ENCODE assay signal across 11 cellular contexts in genomic region chr17:72590382-72590781, GRCh38.
DNase-seq lines count a peak whose midpoint lies in the region; ATAC-seq and TF ChIP-seq lines count a peak whose summit lies in the region.
"Had no signal": no experiment of that assay in that cellular context is flagged by ENCODE, and none has a peak within 500 bp of the region (broad histone marks: within the 10 kb centered on the region; RNA-seq: fewer than 3 reads in every experiment).

No MANE protein-coding gene starts in this region.

- no peak for TF ChIP-seq POLR2A in thyroid gland (IDR thresholded peaks at IDR 0.05)

- in situ Hi-C loops in brain microvascular endothelial cell (cut with HindIII; ENCODE audit: low pct_ligation_motif_present, low sequenced_read_pairs), result no loop called here

- CTCF ChIA-PET in HEK293 (lab: Yijun Ruan, JAX), result interaction anchor here (5.3 kb wide), 1 partner anchor 136 kb away, joined by 29 read pairs; no protein-coding TSS in a partner anchor

- H3K9me3 ChIP-seq in BE2C (no peaks in the 10 kb centered on the region), HEK293 (ENCODE audit: control insufficient read depth, insufficient read depth, low read depth, low read length) (no peaks in the 10 kb centered on the region), muscle layer of duodenum (ENCODE audit: control insufficient read depth in 1 of 2, low read length in 2 of 2) (no peaks in the 10 kb centered on the region), thyroid gland (no peaks in the 10 kb centered on the region)

- H3K27ac ChIP-seq in HEK293 (ENCODE audit: extremely low read depth, low read depth, low read length) (no peak overlapping the region), brain microvascular endothelial cell (peak overlapping the region; percentile 73), muscle layer of duodenum (ENCODE audit: low read length) (peak overlapping the region; percentile 39), thyroid gland (no peak overlapping the region)

- no peaks in the 10 kb centered on the region for H3K27me3 ChIP-seq in BE2C
- no peaks in the 10 kb centered on the region for H3K27me3 ChIP-seq in brain microvascular endothelial cell (replicated peaks)
- H3K27me3 ChIP-seq in muscle layer of duodenum (ENCODE audit: low read depth, low read length), result peaks cover 25% of the 10 kb centered on the region
- H3K27me3 ChIP-seq in thyroid gland, result peaks cover 9% of the 10 kb centered on the region

- no peak for ATAC-seq in HG03354 (IDR thresholded peaks at IDR 0.05; ENCODE audit: poor library complexity, severe bottlenecking, unreplicated experiment)
- ATAC-seq: GM12878; stimulated activated effector memory CD8-positive, alpha-beta T cell treated with anti-CD3 and anti-CD28 coated beads, Interleukin-12 subunit alpha, Interleukin-12 subunit beta, amount 100 ng/mL, for 72 hours had no signal

- 64 to 67% methylated on average over 3 of the region's 3 CpGs for WGBS in thyroid gland, 2 donors

- H3K36me3 ChIP-seq in BE2C (no peaks in the 10 kb centered on the region), HEK293 (ENCODE audit: control insufficient read depth in 2 of 2, insufficient read depth in 1 of 2, low read length in 2 of 2) (no peaks in the 10 kb centered on the region), brain microvascular endothelial cell (replicated peaks) (no peaks in the 10 kb centered on the region), muscle layer of duodenum (ENCODE audit: control insufficient read depth in 1 of 2, insufficient read depth in 2 of 2, low read length in 2 of 2) (no peaks in the 10 kb centered on the region), thyroid gland (no peaks in the 10 kb centered on the region)

- H3K4me1 ChIP-seq in BE2C (peaks cover 7% of the 10 kb centered on the region), HEK293 (ENCODE audit: control insufficient read depth, insufficient read depth, low read length) (peaks cover 8% of the 10 kb centered on the region; the same call in 1 of the 2 replicates), muscle layer of duodenum (ENCODE audit: control insufficient read depth in 1 of 2, insufficient read depth in 2 of 2, low read length in 2 of 2) (peaks cover 3 to 17% of the 10 kb centered on the region in 2 donors), thyroid gland (peaks cover 10 to 15% of the 10 kb centered on the region in 2 donors)

- TF ChIP-seq CTCF in BE2C (IDR thresholded peaks at IDR 0.05; ENCODE audit: low read depth, low read length) (no peak), HEK293 (tag by site-specific recombination; IDR thresholded peaks at IDR 0.05) (no peak), brain microvascular endothelial cell (IDR thresholded peaks at IDR 0.05; ENCODE audit: low read depth, low read length, missing control alignments) (no peak), thyroid gland (IDR thresholded peaks at IDR 0.05) (no peak)

- intact Hi-C loops in thyroid gland (cut with DNase I), result no loop called here

- POLR2A ChIA-PET in HEK293 (lab: Yijun Ruan, JAX), result interaction anchor here (2.4 to 3.0 kb wide), 2 partner anchors 11 to 126 kb away, joined by 11 to 41 read pairs; no protein-coding TSS in a partner anchor

- H3K4me3 ChIP-seq in BE2C (ENCODE audit: low read depth, low read length) (peak overlapping the region; percentile 94), HEK293 (ENCODE audit: low read depth, low read length) (peak overlapping the region; percentile 85), brain microvascular endothelial cell (ENCODE audit: low read depth, low read length) (peak overlapping the region; percentile 98), muscle layer of duodenum (ENCODE audit: low read depth in 1 of 2, low read length in 2 of 2) (peak overlapping the region in 1 of 2 donors; percentile 65), thyroid gland (replicated peaks in 1 of 3) (no peak overlapping the region)
- H3K4me3 ChIP-seq: GM12878 had no signal

- DNase-seq in BE2C (no peak), brain microvascular endothelial cell (peak; percentile 43), thyroid gland (no peak), SHP77 (lab: John Stamatoyannopoulos, UW) (no peak), NCI-H1694 treated with DMSO at 0.1 percent for 48 hours (lab: John Stamatoyannopoulos, UW) (no peak)
- DNase-seq: NCI-H1092 had no signal

TF ChIP-seq in HEK293, 187 proteins besides CTCF, POLR2A, EP300 and RAD21:
- TF ChIP-seq ZBTB20 (tag by site-specific recombination; IDR thresholded peaks at IDR 0.05), result 0 out of 2 replicates have a peak, but pooled peaks have one; percentile 16
- 0 out of 2 replicates have a peak, but pooled peaks have one; percentile 10 for TF ChIP-seq PRDM1 (tag by site-specific recombination; IDR thresholded peaks at IDR 0.05)
- TF ChIP-seq SCRT1 (tag by site-specific recombination; IDR thresholded peaks at IDR 0.05; ENCODE audit: borderline replicate concordance), result no peak
- peak; percentile 57; the same call in 1 of the 2 replicates for TF ChIP-seq PRDM6 (tag by site-specific recombination; IDR thresholded peaks at IDR 0.05)
- 0 out of 2 replicates have a peak, but pooled peaks have one; percentile 38 for TF ChIP-seq ZNF629 (tag by site-specific recombination; IDR thresholded peaks at IDR 0.05)
- TF ChIP-seq ZNF776 (tag by site-specific recombination; IDR thresholded peaks at IDR 0.05; ENCODE audit: borderline replicate concordance), result no peak
- 0 out of 2 replicates have a peak, but pooled peaks have one; percentile 26 for TF ChIP-seq ZEB2 (tag by site-specific recombination; IDR thresholded peaks at IDR 0.05)
- TF ChIP-seq ZNF600 (tag by site-specific recombination; IDR thresholded peaks at IDR 0.05), result peak; percentile 31; the same call in 1 of the 2 replicates
TF ChIP-seq in HEK293: peak in this region for 6.

Comparison
In these comparisons a context has a peak if more than half of its experiments do, and no peak if none do; other contexts are left out.
1. H3K4me3 ChIP-seq: peak in BE2C (single experiment), HEK293 (single experiment) and brain microvascular endothelial cell (single experiment); none in thyroid gland (0 of 3).
2. H3K27ac ChIP-seq: peak in brain microvascular endothelial cell (single experiment) and muscle layer of duodenum (single experiment); none in HEK293 (single experiment) and thyroid gland (0 of 3).